1 cellular context compared by ENCODE assay signal in genomic region chr2:56940054-56940453, GRCh38.
TF ChIP-seq lines count a peak whose summit lies in the region.

No MANE protein-coding gene starts in this region.

TF ChIP-seq in HepG2, 621 proteins besides CTCF, POLR2A, EP300 and RAD21 (continued from another document):
- TF ChIP-seq MAFF (IDR thresholded peaks at IDR 0.05; ENCODE audit: low read depth, low read length) = peak; percentile 56; the same call in 1 of the 2 replicates
